Comparison of ENCODE assay signal across 1 cellular context in genomic region chr6:32867559-32868256, GRCh38.
TF ChIP-seq lines count a peak whose summit lies in the region.

No MANE protein-coding gene starts in this region.

TF ChIP-seq in WTC11, 78 proteins besides CTCF, POLR2A, EP300 and RAD21 (continued from another document):
- no peak for TF ChIP-seq ZSCAN18 (CRISPR knock-in tag; IDR thresholded peaks at IDR 0.05)
- no peak for TF ChIP-seq PRRX2 (CRISPR knock-in tag; IDR thresholded peaks at IDR 0.05)
TF ChIP-seq in WTC11: peak in this region for 0.
